Comparison of ENCODE assay signal across 9 cellular contexts in the genomic region with DNA sequence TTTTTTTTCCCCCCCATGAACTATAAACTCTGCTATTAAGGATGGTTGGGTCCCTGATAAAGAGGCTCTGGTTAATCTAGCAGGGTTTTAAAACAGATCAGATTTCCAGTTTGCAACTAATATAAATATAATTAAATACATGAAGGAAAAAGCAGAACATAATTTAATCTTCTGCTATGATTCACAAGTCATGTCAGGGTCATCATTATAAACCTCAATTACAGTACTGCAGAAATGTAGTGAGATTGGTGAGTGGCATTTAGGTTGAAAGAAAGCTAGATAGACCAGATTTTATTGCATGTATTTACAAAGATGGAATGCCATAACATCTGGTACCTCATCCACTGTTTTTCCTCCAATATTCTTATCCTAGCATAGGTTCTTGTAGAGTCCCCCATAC. TPM values are rescaled to one million over a fixed set of nuclear protein-coding genes. Genes with fewer than 3 reads are reported as not detected.
"Had no signal": no experiment of that assay in that cellular context is flagged by ENCODE, and none has a peak within 500 bp of the region (broad histone marks: within the 10 kb centered on the region; RNA-seq: fewer than 3 reads in every experiment).

No MANE protein-coding gene starts in this region.

- H3K27ac ChIP-seq: GM23248, HL-60 had no signal

- DNase-seq: GM23248, GOT3, H7, KBM-7 had no signal

- H3K9me3 ChIP-seq: HAP-1 had no signal

- H3K27ac Mint-ChIP-seq: IgD-negative memory B cell had no signal

- H3K36me3 ChIP-seq: HAP-1 had no signal

- H3K4me3 Mint-ChIP-seq: IgD-negative memory B cell had no signal

- ATAC-seq: HCT116, HepG2 had no signal

- H3K36me3 Mint-ChIP-seq: IgD-negative memory B cell had no signal

- H3K4me1 ChIP-seq: HAP-1 had no signal

- H3K4me3 ChIP-seq: GM23248, HAP-1 had no signal

RNA-seq across cellular contexts. Expression of a gene that starts 14.5 kb away (rescaled TPM):
- polyA plus RNA-seq: IgD-negative memory B cell had no signal
